In genomic region chr10:84076540-84077195, GRCh38 we compare ENCODE assay signal across 9 cellular contexts.
A peak's percentile ranks its signal among the peaks of the same experiment; 100 is the strongest.
DNase-seq lines count a peak whose midpoint lies in the region; ATAC-seq, FAIRE-seq and TF ChIP-seq lines count a peak whose summit lies in the region.
"Had no signal": no experiment of that assay in that cellular context is flagged by ENCODE, and none has a peak within 500 bp of the region (broad histone marks: within the 10 kb centered on the region; RNA-seq: fewer than 3 reads in every experiment).

No MANE protein-coding gene starts in this region.

- POLR2A ChIA-PET in K562 (lab: Yijun Ruan, JAX), result interaction anchor here (0.9 kb wide), 1 partner anchor 20 kb away, joined by 3 read pairs; no protein-coding TSS in a partner anchor

- H3K9me1 ChIP-seq in K562 (ENCODE audit: control insufficient read depth, insufficient read depth, low read length), result no peaks in the 10 kb centered on the region

- 1% methylated on average over 4 of the region's 4 CpGs for WGBS in K562 (ENCODE audit: insufficient coverage, low coverage, missing lambda C conversion rate)

- FAIRE-seq in K562 (lab: Jason Lieb, UNC), result peak; percentile 58

- ATAC-seq in HG03103 (IDR thresholded peaks at IDR 0.05; ENCODE audit: low read depth, unreplicated experiment), result peak; percentile 78
- peak; percentile 97 for ATAC-seq in K562
- ATAC-seq in GM21717 (IDR thresholded peaks at IDR 0.05; ENCODE audit: unreplicated experiment), result no peak

- DNase-seq in K562 (ENCODE audit: extremely low read depth in 1 of 4, low spot score in 3 of 4) (peak; percentile 26 to 54 (median 41)), osteoblast (ENCODE audit: insufficient read length, low spot score, missing footprints) (no peak), hippocampal formation (lab: John Stamatoyannopoulos, UW) (no peak), kidney glomerular epithelial cell (lab: John Stamatoyannopoulos, UW) (no peak)
- DNase-seq in activated naive CD4-positive, alpha-beta T cell (lab: John Stamatoyannopoulos, UW), result no peak

- H3K27ac ChIP-seq in K562 (ENCODE audit: extremely low read depth, low read depth, low read length) (no peak overlapping the region), osteoblast (ENCODE audit: low read depth, low read length) (no peak overlapping the region)
- H3K27ac ChIP-seq: epithelial cell of prostate had no signal

- in situ Hi-C loops in K562 (cut with MboI), result no loop called here

- peaks cover 4 to 5% of the 10 kb centered on the region in 2 experiments; a peak in 3 of 5 replicates for H3K4me1 ChIP-seq in K562 (replicated peaks in 1 of 2; ENCODE audit: control insufficient read depth in 2 of 2, insufficient read depth in 2 of 2, low read length in 2 of 2)
- peaks cover 7% of the 10 kb centered on the region for H3K4me1 ChIP-seq in osteoblast (ENCODE audit: insufficient read depth, low read length)

- H3K4me2 ChIP-seq in K562 (ENCODE audit: insufficient read depth, low read length) (peak overlapping the region; percentile 12; the same call in 1 of the 2 replicates), osteoblast (ENCODE audit: insufficient read depth, low read length) (no peak overlapping the region)

- TF ChIP-seq POLR2A in K562 (conservative IDR thresholded peaks at IDR 0.05), result no peak

- H4K20me1 ChIP-seq in K562 (replicated peaks; ENCODE audit: control insufficient read depth, insufficient read depth, low read length) (no peaks in the 10 kb centered on the region), osteoblast (ENCODE audit: insufficient read depth, low read length) (no peaks in the 10 kb centered on the region)

- TF ChIP-seq RAD21 in K562 (CRISPR knock-in tag; conservative IDR thresholded peaks at IDR 0.05 in 1 of 2, IDR thresholded peaks at IDR 0.05 in 1 of 2), result no peak

- CTCF ChIA-PET in K562 (lab: Yijun Ruan, JAX; ENCODE audit: low intra/inter-chr PET ratio), result no interaction called here

- intact Hi-C loops in K562 (cut with micrococcal nuclease), result no loop called here

- peak; percentile 60 for TF ChIP-seq CTCF in GM12873 (IDR thresholded peaks at IDR 0.05; ENCODE audit: insufficient read depth, low read depth, low read length, missing control alignments)
- TF ChIP-seq CTCF in K562 (IDR thresholded peaks at IDR 0.05 in 2 of 3, conservative IDR thresholded peaks at IDR 0.05 in 1 of 3; ENCODE audit: insufficient read depth in 2 of 3, low read depth in 1 of 3, low read length in 3 of 3), result peak; percentile 53 to 63 (median 59)
- peak; percentile 32 for TF ChIP-seq CTCF in osteoblast (IDR thresholded peaks at IDR 0.05; ENCODE audit: extremely low read depth, low read depth, low read length)

- no peaks in the 10 kb centered on the region for H3K36me3 ChIP-seq in K562 (ENCODE audit: control insufficient read depth, insufficient read depth, low read length)
- no peaks in the 10 kb centered on the region for H3K36me3 ChIP-seq in osteoblast (ENCODE audit: insufficient read depth, low read length)

- H3K27me3 ChIP-seq in K562 (ENCODE audit: control insufficient read depth in 2 of 2, insufficient read depth in 2 of 2, low read length in 2 of 2) (no peaks in the 10 kb centered on the region), osteoblast (ENCODE audit: insufficient read depth, low read length) (no peaks in the 10 kb centered on the region)

- no peaks in the 10 kb centered on the region for H3K9me3 ChIP-seq in K562 (replicated peaks; ENCODE audit: control insufficient read depth, insufficient read depth, low read depth, low read length)
- no peaks in the 10 kb centered on the region for H3K9me3 ChIP-seq in osteoblast (ENCODE audit: low read depth, low read length)

- H2AFZ ChIP-seq in K562 (ENCODE audit: low read depth, low read length) (peak overlapping the region; percentile 68), osteoblast (ENCODE audit: low read length) (peak overlapping the region; percentile 57)

- BruUV-seq in K562 (replicated peaks; lab: Mats Ljungman, UMichigan), result no TSS peak

- TF ChIP-seq EP300 in K562 (IDR thresholded peaks at IDR 0.05; ENCODE audit: low read length), result no peak

- H3K4me3 ChIP-seq in K562 (no peak overlapping the region), osteoblast (ENCODE audit: insufficient read depth, low read length) (no peak overlapping the region)

- H3K79me2 ChIP-seq in K562 (ENCODE audit: control insufficient read depth, insufficient read depth, low read length) (no peaks in the 10 kb centered on the region), osteoblast (ENCODE audit: insufficient read depth, low read length) (no peaks in the 10 kb centered on the region)

- no peak overlapping the region for H3K9ac ChIP-seq in K562 (ENCODE audit: insufficient read depth in 1 of 2, low read depth in 2 of 2, low read length in 2 of 2)

TF ChIP-seq in K562, 482 proteins besides CTCF, POLR2A, EP300 and RAD21:
- TF ChIP-seq ZNF766 (CRISPR knock-in tag; conservative IDR thresholded peaks at IDR 0.05) (peak; percentile 74), PCBP1 (IDR thresholded peaks at IDR 0.05; ENCODE audit: low read depth, low read length, poor library complexity, severe bottlenecking) (no peak), LEF1 (IDR thresholded peaks at IDR 0.05) (peak; percentile 39; the same call in 1 of the 2 replicates), CTCFL (IDR thresholded peaks at IDR 0.05; ENCODE audit: borderline replicate concordance, insufficient read depth, low read depth, low read length, poor library complexity, severe bottlenecking) (peak; percentile 80), CREM (IDR thresholded peaks at IDR 0.05; ENCODE audit: low read depth) (no peak)

Comparison
In these comparisons a context has a peak if more than half of its experiments do, and no peak if none do; other contexts are left out.
1. DNase-seq: peak in K562 (4 of 4); none in osteoblast (single experiment), hippocampal formation (0 of 2), activated naive CD4-positive, alpha-beta T cell (0 of 4) and kidney glomerular epithelial cell (single experiment).
2. Peak in every context shown above with its lines, with median percentiles within 50 percentile points of each other: CTCF ChIP-seq.